Comparison of ENCODE assay signal across 23 cellular contexts in the genomic region with DNA sequence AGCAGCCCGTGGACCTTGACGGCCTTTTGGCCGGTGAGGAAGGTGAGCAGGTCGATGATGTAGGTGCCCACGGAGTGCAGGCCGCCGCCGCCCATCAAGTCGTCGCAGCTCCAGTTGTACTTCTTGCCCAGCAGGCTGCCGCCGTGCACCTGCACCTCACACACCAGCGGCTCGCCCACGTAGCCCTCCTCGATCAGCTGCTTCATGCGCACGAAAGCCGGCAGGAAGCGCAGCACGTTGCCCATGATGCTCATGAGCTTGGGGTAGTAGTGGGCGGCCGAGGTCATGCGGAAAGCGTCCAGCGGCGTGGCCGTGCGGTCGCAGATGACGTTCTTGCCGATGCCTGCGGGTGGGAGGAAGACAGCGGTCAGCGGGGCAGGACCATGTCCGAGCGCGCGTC.
"Had no signal": no experiment of that assay in that cellular context is flagged by ENCODE, and none has a peak within 500 bp of the region (broad histone marks: within the 10 kb centered on the region; RNA-seq: fewer than 3 reads in every experiment).

No MANE protein-coding gene starts in this region.

- H3K4me2 ChIP-seq: KMS-11 had no signal

- FAIRE-seq: HepG2, K562 had no signal

- H3K27me3 Mint-ChIP-seq: IgD-negative memory B cell had no signal

- DNase-seq: Kasumi-1, MM.1S, NCI-H1092 treated with DMSO at 0.1 percent for 48 hours, NCI-H1436, NCI-H187, NCI-H2029, NCI-H2081 treated with DMSO at 0.1 percent for 48 hours, NCI-H2171, NCI-H226, NCI-H446, NCI-H510A, NCI-H524 treated with DMSO at 0.1 percent for 48 hours, NCI-H69, NCI-H774, SHP77 treated with DMSO at 0.1 percent for 48 hours, SJCRH30 had no signal

- H3K27ac ChIP-seq: KMS-11, RWPE1, SJCRH30 had no signal

- H3K9me3 Mint-ChIP-seq: IgD-negative memory B cell had no signal

- H3K27me3 ChIP-seq: SJCRH30 had no signal

- H3K4me3 ChIP-seq: K562, SJCRH30 had no signal

- H3K36me3 ChIP-seq: SJCRH30 had no signal

- H3K9ac ChIP-seq: KMS-11 had no signal

- ATAC-seq: HepG2, K562, Panc1, SK-N-SH treated with all-trans-retinoic acid at 6 μM for 48 hours had no signal

- H3K9me3 ChIP-seq: SJCRH30 had no signal
